In the genomic region with DNA sequence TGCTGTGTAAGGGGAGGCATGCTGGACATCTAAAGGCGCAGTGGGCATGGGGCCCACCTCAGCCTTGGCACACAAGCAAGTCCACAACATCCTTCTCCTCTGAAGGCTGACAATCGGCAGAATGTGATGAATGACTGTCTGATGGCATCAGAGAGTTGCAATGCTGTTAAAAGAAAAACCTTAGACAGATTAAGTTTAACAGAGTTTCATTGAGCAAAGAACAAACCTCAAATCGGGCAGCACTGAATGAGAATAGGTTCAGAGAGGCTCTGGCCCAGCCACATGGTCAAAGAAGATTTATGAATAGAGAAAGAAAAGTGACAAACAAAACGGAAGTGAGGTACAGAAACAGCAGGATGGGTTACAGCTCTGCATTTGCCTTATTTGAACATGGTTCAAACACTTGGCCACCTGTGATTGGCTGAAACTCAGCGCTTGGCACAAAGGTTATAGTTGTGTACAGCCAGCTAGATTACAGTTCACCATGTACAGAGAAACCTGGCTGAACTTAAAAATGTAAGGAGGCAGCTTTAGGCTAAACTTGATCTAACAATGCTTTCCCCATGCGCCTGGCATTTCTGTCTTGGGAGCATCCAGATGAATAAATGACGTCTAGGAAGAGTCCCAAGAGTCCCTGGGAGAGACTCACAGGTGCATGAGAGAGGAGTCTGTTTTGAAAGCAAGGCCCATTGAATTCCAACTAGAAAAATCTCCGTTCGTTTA, we compare ENCODE assay signal across 1 cellular context.
TF ChIP-seq lines count a peak whose summit lies in the region.

No MANE protein-coding gene starts in this region.

TF ChIP-seq in K562, 482 proteins besides CTCF, POLR2A, EP300 and RAD21 (continued from another document and continues in another):
- TF ChIP-seq, protein P1, sequence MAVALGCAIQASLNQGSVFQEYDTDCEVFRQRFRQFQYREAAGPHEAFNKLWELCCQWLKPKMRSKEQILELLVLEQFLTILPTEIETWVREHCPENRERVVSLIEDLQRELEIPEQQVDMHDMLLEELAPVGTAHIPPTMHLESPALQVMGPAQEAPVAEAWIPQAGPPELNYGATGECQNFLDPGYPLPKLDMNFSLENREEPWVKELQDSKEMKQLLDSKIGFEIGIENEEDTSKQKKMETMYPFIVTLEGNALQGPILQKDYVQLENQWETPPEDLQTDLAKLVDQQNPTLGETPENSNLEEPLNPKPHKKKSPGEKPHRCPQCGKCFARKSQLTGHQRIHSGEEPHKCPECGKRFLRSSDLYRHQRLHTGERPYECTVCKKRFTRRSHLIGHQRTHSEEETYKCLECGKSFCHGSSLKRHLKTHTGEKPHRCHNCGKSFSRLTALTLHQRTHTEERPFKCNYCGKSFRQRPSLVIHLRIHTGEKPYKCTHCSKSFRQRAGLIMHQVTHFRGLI (CRISPR knock-in tag; IDR thresholded peaks at IDR 0.05) = peak; percentile 39; the same call in 1 of the 2 replicates
- TF ChIP-seq SMAD3 (CRISPR knock-in tag; conservative IDR thresholded peaks at IDR 0.05) = 0 out of 2 replicates have a peak, but pooled peaks have one; percentile 41
- TF ChIP-seq ZBTB8A (IDR thresholded peaks at IDR 0.05; ENCODE audit: partially characterized antibody) = no peak
- no peak for TF ChIP-seq SREBF2 (CRISPR knock-in tag; IDR thresholded peaks at IDR 0.05)
- TF ChIP-seq NBN (IDR thresholded peaks at IDR 0.05; ENCODE audit: low read depth) = no peak
- TF ChIP-seq, protein P2, sequence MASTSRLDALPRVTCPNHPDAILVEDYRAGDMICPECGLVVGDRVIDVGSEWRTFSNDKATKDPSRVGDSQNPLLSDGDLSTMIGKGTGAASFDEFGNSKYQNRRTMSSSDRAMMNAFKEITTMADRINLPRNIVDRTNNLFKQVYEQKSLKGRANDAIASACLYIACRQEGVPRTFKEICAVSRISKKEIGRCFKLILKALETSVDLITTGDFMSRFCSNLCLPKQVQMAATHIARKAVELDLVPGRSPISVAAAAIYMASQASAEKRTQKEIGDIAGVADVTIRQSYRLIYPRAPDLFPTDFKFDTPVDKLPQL (IDR thresholded peaks at IDR 0.05; ENCODE audit: extremely low read depth, insufficient read length) = no peak
- no peak for TF ChIP-seq NR4A1 (CRISPR knock-in tag; IDR thresholded peaks at IDR 0.05)
- 0 out of 2 replicates have a peak, but pooled peaks have one; percentile 25 for TF ChIP-seq NR4A1 (tag; IDR thresholded peaks at IDR 0.05)
- TF ChIP-seq SP1 (CRISPR knock-in tag; IDR thresholded peaks at IDR 0.05) = no peak
- TF ChIP-seq SMARCC2 (IDR thresholded peaks at IDR 0.05; ENCODE audit: low read depth) = no peak
- TF ChIP-seq NELFE (IDR thresholded peaks at IDR 0.05; ENCODE audit: insufficient read depth, insufficient read length) = no peak
- TF ChIP-seq ZNF764 (CRISPR knock-in tag; IDR thresholded peaks at IDR 0.05; ENCODE audit: low read depth) = no peak
- TF ChIP-seq, protein P3, sequence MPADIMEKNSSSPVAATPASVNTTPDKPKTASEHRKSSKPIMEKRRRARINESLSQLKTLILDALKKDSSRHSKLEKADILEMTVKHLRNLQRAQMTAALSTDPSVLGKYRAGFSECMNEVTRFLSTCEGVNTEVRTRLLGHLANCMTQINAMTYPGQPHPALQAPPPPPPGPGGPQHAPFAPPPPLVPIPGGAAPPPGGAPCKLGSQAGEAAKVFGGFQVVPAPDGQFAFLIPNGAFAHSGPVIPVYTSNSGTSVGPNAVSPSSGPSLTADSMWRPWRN (IDR thresholded peaks at IDR 0.05; ENCODE audit: low read depth) = no peak
- TF ChIP-seq LEF1 (IDR thresholded peaks at IDR 0.05) = no peak
- no peak for TF ChIP-seq CBFA2T2 (conservative IDR thresholded peaks at IDR 0.05)
- no peak for TF ChIP-seq LARP7 (IDR thresholded peaks at IDR 0.05)
- TF ChIP-seq RBM25 (IDR thresholded peaks at IDR 0.05; ENCODE audit: low read depth, low read length, severe bottlenecking) = no peak
- TF ChIP-seq ZFPM2 (CRISPR knock-in tag; IDR thresholded peaks at IDR 0.05) = no peak
- TF ChIP-seq RFX1 (IDR thresholded peaks at IDR 0.05) = no peak
- TF ChIP-seq CEBPG (CRISPR knock-in tag; IDR thresholded peaks at IDR 0.05) = no peak
- TF ChIP-seq CEBPG (tag; conservative IDR thresholded peaks at IDR 0.05 in 1 of 2, IDR thresholded peaks at IDR 0.05 in 1 of 2) = no peak
- TF ChIP-seq, protein P4, sequence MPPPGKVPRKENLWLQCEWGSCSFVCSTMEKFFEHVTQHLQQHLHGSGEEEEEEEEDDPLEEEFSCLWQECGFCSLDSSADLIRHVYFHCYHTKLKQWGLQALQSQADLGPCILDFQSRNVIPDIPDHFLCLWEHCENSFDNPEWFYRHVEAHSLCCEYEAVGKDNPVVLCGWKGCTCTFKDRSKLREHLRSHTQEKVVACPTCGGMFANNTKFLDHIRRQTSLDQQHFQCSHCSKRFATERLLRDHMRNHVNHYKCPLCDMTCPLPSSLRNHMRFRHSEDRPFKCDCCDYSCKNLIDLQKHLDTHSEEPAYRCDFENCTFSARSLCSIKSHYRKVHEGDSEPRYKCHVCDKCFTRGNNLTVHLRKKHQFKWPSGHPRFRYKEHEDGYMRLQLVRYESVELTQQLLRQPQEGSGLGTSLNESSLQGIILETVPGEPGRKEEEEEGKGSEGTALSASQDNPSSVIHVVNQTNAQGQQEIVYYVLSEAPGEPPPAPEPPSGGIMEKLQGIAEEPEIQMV (tag; conservative IDR thresholded peaks at IDR 0.05; ENCODE audit: low read depth) = no peak
- no peak for TF ChIP-seq ZFP30 (CRISPR knock-in tag; IDR thresholded peaks at IDR 0.05; ENCODE audit: borderline replicate concordance)
- TF ChIP-seq FOXJ3 (CRISPR knock-in tag; IDR thresholded peaks at IDR 0.05) = no peak
- TF ChIP-seq, protein P5, sequence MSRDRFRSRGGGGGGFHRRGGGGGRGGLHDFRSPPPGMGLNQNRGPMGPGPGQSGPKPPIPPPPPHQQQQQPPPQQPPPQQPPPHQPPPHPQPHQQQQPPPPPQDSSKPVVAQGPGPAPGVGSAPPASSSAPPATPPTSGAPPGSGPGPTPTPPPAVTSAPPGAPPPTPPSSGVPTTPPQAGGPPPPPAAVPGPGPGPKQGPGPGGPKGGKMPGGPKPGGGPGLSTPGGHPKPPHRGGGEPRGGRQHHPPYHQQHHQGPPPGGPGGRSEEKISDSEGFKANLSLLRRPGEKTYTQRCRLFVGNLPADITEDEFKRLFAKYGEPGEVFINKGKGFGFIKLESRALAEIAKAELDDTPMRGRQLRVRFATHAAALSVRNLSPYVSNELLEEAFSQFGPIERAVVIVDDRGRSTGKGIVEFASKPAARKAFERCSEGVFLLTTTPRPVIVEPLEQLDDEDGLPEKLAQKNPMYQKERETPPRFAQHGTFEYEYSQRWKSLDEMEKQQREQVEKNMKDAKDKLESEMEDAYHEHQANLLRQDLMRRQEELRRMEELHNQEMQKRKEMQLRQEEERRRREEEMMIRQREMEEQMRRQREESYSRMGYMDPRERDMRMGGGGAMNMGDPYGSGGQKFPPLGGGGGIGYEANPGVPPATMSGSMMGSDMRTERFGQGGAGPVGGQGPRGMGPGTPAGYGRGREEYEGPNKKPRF (IDR thresholded peaks at IDR 0.05; ENCODE audit: low read depth, low read length) = no peak
- no peak for TF ChIP-seq ZBTB7A (IDR thresholded peaks at IDR 0.05; ENCODE audit: borderline replicate concordance, control insufficient read depth, low read depth, low read length)
- TF ChIP-seq, protein P6, sequence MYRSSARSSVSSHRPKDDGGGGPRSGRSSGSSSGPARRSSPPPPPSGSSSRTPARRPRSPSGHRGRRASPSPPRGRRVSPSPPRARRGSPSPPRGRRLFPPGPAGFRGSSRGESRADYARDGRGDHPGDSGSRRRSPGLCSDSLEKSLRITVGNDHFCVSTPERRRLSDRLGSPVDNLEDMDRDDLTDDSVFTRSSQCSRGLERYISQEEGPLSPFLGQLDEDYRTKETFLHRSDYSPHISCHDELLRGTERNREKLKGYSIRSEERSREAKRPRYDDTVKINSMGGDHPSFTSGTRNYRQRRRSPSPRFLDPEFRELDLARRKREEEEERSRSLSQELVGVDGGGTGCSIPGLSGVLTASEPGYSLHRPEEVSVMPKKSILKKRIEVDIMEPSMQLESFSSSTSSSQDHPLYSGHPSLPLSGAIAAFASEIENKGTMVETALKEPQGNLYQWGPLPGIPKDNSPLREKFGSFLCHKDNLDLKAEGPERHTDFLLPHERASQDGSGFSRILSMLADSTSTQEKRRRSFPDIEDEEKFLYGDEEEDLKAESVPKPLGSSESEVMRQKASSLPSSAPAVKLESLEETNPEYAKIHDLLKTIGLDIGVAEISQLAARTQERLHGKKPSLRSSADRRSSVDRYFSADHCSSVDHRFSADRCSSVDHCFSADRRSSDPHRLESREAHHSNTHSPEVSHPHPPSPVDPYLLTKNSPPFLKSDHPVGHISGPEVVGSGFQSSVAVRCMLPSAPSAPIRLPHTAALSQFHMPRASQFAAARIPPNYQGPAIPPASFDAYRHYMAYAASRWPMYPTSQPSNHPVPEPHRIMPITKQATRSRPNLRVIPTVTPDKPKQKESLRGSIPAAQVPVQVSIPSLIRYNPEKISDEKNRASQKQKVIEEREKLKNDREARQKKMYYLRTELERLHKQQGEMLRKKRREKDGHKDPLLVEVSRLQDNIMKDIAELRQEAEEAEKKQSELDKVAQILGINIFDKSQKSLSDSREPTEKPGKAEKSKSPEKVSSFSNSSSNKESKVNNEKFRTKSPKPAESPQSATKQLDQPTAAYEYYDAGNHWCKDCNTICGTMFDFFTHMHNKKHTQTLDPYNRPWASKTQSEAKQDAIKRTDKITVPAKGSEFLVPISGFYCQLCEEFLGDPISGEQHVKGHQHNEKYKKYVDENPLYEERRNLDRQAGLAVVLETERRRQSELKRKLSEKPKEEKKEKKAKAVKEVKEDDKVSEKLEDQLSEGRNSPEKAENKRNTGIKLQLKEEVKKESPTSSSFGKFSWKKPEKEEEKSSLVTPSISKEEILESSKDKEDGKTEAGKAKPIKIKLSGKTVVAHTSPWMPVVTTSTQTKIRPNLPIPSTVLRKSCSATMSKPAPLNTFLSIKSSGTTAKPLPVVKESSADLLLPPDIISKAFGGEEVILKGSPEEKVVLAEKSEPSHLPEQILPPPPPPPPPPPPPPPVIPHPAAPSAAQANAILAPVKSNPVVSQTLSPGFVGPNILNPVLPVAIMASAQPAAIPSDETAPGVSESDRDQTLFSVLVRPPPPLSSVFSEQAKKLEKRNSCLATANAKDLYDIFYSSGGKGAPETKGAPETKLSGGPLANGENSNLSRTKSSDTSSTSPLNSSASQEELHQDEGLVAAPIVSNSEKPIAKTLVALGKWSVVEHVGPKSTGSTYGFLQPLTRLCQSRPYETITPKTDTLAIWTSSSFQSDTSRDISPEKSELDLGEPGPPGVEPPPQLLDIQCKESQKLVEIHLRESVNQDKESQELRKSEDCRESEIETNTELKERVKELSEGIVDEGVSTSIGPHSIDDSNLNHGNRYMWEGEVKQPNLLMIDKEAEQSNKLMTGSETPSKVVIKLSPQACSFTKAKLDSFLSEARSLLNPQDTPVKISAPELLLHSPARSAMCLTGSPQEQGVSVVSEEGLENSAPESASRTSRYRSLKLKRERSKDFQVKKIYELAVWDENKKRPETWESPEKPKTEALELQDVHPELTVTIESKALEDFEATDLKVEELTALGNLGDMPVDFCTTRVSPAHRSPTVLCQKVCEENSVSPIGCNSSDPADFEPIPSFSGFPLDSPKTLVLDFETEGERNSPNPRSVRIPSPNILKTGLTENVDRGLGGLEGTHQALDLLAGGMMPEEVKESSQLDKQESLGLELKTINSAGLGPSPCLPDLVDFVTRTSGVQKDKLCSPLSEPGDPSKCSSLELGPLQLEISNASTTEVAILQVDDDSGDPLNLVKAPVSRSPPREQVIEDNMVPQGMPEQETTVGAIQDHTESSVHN (IDR thresholded peaks at IDR 0.05; ENCODE audit: borderline replicate concordance in 1 of 2, low read depth in 1 of 2) = no peak
- TF ChIP-seq TEAD1 (CRISPR knock-in tag; IDR thresholded peaks at IDR 0.05) = 0 out of 4 replicates have a peak, but pooled peaks of 1 of the 2 experiments have one; percentile 23
- peak; percentile 77; the same call in 1 of the 2 replicates for TF ChIP-seq GTF2E2 (tag; IDR thresholded peaks at IDR 0.05)
- TF ChIP-seq, protein P7, sequence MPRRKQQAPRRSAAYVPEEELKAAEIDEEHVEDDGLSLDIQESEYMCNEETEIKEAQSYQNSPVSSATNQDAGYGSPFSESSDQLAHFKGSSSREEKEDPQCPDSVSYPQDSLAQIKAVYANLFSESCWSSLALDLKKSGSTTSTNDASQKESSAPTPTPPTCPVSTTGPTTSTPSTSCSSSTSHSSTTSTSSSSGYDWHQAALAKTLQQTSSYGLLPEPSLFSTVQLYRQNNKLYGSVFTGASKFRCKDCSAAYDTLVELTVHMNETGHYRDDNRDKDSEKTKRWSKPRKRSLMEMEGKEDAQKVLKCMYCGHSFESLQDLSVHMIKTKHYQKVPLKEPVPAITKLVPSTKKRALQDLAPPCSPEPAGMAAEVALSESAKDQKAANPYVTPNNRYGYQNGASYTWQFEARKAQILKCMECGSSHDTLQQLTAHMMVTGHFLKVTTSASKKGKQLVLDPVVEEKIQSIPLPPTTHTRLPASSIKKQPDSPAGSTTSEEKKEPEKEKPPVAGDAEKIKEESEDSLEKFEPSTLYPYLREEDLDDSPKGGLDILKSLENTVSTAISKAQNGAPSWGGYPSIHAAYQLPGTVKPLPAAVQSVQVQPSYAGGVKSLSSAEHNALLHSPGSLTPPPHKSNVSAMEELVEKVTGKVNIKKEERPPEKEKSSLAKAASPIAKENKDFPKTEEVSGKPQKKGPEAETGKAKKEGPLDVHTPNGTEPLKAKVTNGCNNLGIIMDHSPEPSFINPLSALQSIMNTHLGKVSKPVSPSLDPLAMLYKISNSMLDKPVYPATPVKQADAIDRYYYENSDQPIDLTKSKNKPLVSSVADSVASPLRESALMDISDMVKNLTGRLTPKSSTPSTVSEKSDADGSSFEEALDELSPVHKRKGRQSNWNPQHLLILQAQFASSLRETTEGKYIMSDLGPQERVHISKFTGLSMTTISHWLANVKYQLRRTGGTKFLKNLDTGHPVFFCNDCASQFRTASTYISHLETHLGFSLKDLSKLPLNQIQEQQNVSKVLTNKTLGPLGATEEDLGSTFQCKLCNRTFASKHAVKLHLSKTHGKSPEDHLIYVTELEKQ (CRISPR knock-in tag; IDR thresholded peaks at IDR 0.05) = 0 out of 2 replicates have a peak, but pooled peaks have one; percentile 35
- TF ChIP-seq, protein P8, sequence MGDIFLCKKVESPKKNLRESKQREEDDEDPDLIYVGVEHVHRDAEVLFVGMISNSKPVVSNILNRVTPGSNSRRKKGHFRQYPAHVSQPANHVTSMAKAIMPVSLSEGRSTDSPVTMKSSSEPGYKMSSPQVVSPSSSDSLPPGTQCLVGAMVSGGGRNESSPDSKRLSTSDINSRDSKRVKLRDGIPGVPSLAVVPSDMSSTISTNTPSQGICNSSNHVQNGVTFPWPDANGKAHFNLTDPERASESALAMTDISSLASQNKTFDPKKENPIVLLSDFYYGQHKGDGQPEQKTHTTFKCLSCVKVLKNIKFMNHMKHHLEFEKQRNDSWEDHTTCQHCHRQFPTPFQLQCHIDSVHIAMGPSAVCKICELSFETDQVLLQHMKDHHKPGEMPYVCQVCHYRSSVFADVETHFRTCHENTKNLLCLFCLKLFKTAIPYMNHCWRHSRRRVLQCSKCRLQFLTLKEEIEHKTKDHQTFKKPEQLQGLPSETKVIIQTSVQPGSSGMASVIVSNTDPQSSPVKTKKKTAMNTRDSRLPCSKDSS (IDR thresholded peaks at IDR 0.05; ENCODE audit: low read depth, partially characterized antibody) = no peak
- TF ChIP-seq BACH1 (tag; IDR thresholded peaks at IDR 0.05) = 0 out of 2 replicates have a peak, but pooled peaks have one; percentile 30
- TF ChIP-seq FOXA1 (IDR thresholded peaks at IDR 0.05; ENCODE audit: borderline replicate concordance) = no peak
- TF ChIP-seq PURB (CRISPR knock-in tag; IDR thresholded peaks at IDR 0.05; ENCODE audit: low read depth) = no peak
- TF ChIP-seq BMI1 (IDR thresholded peaks at IDR 0.05; ENCODE audit: low read length) = no peak
